ENCODE assay signal across 6 cellular contexts in genomic region chr19:56332695-56333094, GRCh38.
"Had no signal": no experiment of that assay in that cellular context is flagged by ENCODE, and none has a peak within 500 bp of the region (broad histone marks: within the 10 kb centered on the region; RNA-seq: fewer than 3 reads in every experiment).

No MANE protein-coding gene starts in this region.

- FAIRE-seq: G401.6, GM12878, GM12891, GM12892, GM18507, GM19239 had no signal

- H3K4me3 ChIP-seq: GM12878 had no signal
